In the genomic region with DNA sequence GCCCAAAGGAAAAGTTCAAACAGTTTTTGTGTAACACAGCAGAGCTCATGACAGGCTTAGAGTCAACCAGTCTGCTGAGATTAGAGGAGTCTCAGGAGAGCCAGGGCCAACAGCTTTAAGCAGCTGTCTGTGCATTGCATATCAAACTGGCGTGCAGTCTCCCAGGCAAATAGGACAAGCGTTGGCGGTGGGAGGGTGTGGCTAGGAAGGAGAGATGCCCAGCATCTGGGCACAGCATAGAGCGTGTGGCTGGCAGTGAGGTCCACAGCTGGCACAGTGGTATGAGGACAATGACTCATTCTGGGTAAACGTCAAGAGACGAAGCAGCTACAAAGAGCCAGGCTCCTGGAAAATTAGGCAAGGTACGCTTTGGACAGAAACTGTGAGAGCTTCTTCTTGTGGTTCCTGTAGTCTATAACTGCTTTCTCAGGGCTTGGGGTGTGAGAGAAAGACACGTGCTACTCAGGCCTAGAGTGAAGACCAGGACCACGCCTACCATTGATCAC, we compare ENCODE assay signal across 10 cellular contexts.
DNase-seq lines count a peak whose midpoint lies in the region; ATAC-seq and TF ChIP-seq lines count a peak whose summit lies in the region.
"Had no signal": no experiment of that assay in that cellular context is flagged by ENCODE, and none has a peak within 500 bp of the region (broad histone marks: within the 10 kb centered on the region; RNA-seq: fewer than 3 reads in every experiment).

No MANE protein-coding gene starts in this region.

- TF ChIP-seq CTCF in nephron progenitor cell (IDR thresholded peaks at IDR 0.05), result no peak

- ATAC-seq in effector memory CD8-positive, alpha-beta T cell (replicated peaks), result peak; percentile 86
- no peak for ATAC-seq in GM19452 (IDR thresholded peaks at IDR 0.05; ENCODE audit: unreplicated experiment)
- ATAC-seq in GM21529 (IDR thresholded peaks at IDR 0.05; ENCODE audit: unreplicated experiment), result no peak
- ATAC-seq: left lung had no signal

- peaks cover 95% of the 10 kb centered on the region for H3K36me3 Mint-ChIP-seq in effector memory CD8-positive, alpha-beta T cell (ENCODE audit: insufficient read depth)
- H3K36me3 Mint-ChIP-seq in nephron progenitor cell (ENCODE audit: low read depth), result peaks cover 13% of the 10 kb centered on the region

- H3K27ac Mint-ChIP-seq in effector memory CD8-positive, alpha-beta T cell, result peak overlapping the region; percentile 85 to 87
- H3K27ac Mint-ChIP-seq in nephron progenitor cell, result peak overlapping the region; percentile 73
- H3K27ac Mint-ChIP-seq: dendritic cell treated with granulocyte-macrophage colony-stimulating factor and Interleukin-4, amounts not matched to agents 40 ng/mL and 50 ng/mL, for 4 days had no signal

- H3K9me3 Mint-ChIP-seq in effector memory CD8-positive, alpha-beta T cell, result no peaks in the 10 kb centered on the region
- H3K9me3 Mint-ChIP-seq in nephron progenitor cell, result peaks cover 14% of the 10 kb centered on the region

- H3K27me3 Mint-ChIP-seq in effector memory CD8-positive, alpha-beta T cell, result no peaks in the 10 kb centered on the region
- H3K27me3 Mint-ChIP-seq in nephron progenitor cell (ENCODE audit: low read depth, poor library complexity), result no peaks in the 10 kb centered on the region

- peak; percentile 91 for DNase-seq in DMS 273 (lab: John Stamatoyannopoulos, UW; ENCODE audit: unreplicated experiment)
- DNase-seq in NCI-H82 (lab: John Stamatoyannopoulos, UW), result peak; percentile 68
- peak in 1 of 3 experiments; percentile 23 for DNase-seq in effector memory CD8-positive, alpha-beta T cell
- no peak for DNase-seq in nephron progenitor cell
- DNase-seq in germinal center (ENCODE audit: low spot score), result no peak
- DNase-seq: stimulated activated CD4-positive, alpha-beta T cell treated with anti-CD3 and anti-CD28 coated beads, Interleukin-1b, Interleukin-23, amount 100 ng/mL, for 48 hours had no signal

- peak overlapping the region; percentile 29 to 62 for H3K4me3 Mint-ChIP-seq in effector memory CD8-positive, alpha-beta T cell
- no peak overlapping the region for H3K4me3 Mint-ChIP-seq in nephron progenitor cell
- H3K4me3 Mint-ChIP-seq: dendritic cell treated with granulocyte-macrophage colony-stimulating factor and Interleukin-4, amounts not matched to agents 40 ng/mL and 50 ng/mL, for 4 days had no signal

- peaks cover 68% of the 10 kb centered on the region in 2 donors for H3K4me1 Mint-ChIP-seq in effector memory CD8-positive, alpha-beta T cell (ENCODE audit: low read depth in 2 of 2)
- H3K4me1 Mint-ChIP-seq in nephron progenitor cell, result peaks cover 34% of the 10 kb centered on the region

Comparison
In these comparisons a context has a peak if more than half of its experiments do, and no peak if none do; other contexts are left out.
1. DNase-seq: peak in DMS 273 (single experiment) and NCI-H82 (single experiment); none in nephron progenitor cell (single experiment) and germinal center (single experiment).